In genomic region chr1:64948905-64949833, GRCh38 we compare ENCODE assay signal across 8 cellular contexts. TPM values are rescaled to one million over a fixed set of nuclear protein-coding genes. Genes with fewer than 3 reads are reported as not detected.
A peak's percentile ranks its signal among the peaks of the same experiment; 100 is the strongest.
DNase-seq lines count a peak whose midpoint lies in the region; ATAC-seq and TF ChIP-seq lines count a peak whose summit lies in the region.

No MANE protein-coding gene starts in this region.

- no peak overlapping the region for H3K14ac ChIP-seq in IMR-90 (replicated peaks; ENCODE audit: low read depth, low read length)

- POLR2A ChIA-PET in IMR-90 (lab: Charles Lee; ENCODE audit: unreplicated experiment), result no interaction called here

- H3K4me1 Mint-ChIP-seq in CD4-positive, CD25-positive, alpha-beta regulatory T cell, result peaks cover 62 to 94% (median 70%) of the 10 kb centered on the region in 4 donors

- no peak overlapping the region for H2AK9ac ChIP-seq in IMR-90 (replicated peaks; ENCODE audit: low read depth, low read length, poor library complexity)

- TF ChIP-seq CTCF in IMR-90 (conservative IDR thresholded peaks at IDR 0.05; ENCODE audit: low read depth, low read length), result no peak

- no peak overlapping the region for H4K91ac ChIP-seq in IMR-90 (ENCODE audit: insufficient read depth, low read depth, low read length)

- H3K27me3 ChIP-seq in CD4-positive, CD25-positive, alpha-beta regulatory T cell (ENCODE audit: control insufficient read depth, insufficient read depth, low read length), result no peaks in the 10 kb centered on the region
- H3K27me3 ChIP-seq in IMR-90 (ENCODE audit: control insufficient read depth, insufficient read depth, low read length) (no peaks in the 10 kb centered on the region), mesendoderm (ENCODE audit: insufficient read depth, low read length, poor library complexity) (no peaks in the 10 kb centered on the region)

- H3K27me3 Mint-ChIP-seq in CD4-positive, CD25-positive, alpha-beta regulatory T cell, result no peaks in the 10 kb centered on the region

- H3K79me1 ChIP-seq in IMR-90 (ENCODE audit: low read depth in 1 of 2, low read length in 2 of 2), result peaks cover 23 to 67% of the 10 kb centered on the region in 2 experiments
- peaks cover 5% of the 10 kb centered on the region for H3K79me1 ChIP-seq in mesendoderm (ENCODE audit: low read length)

- H3K4me1 ChIP-seq in CD4-positive, CD25-positive, alpha-beta regulatory T cell (ENCODE audit: control insufficient read depth, insufficient read depth, low read length, poor library complexity, severe bottlenecking), result peaks cover 82% of the 10 kb centered on the region
- H3K4me1 ChIP-seq in IMR-90 (ENCODE audit: control insufficient read depth, insufficient read depth, low read length) (peaks cover 2% of the 10 kb centered on the region), mesendoderm (ENCODE audit: control insufficient read depth, low read depth, low read length) (no peaks in the 10 kb centered on the region)

- H4K5ac ChIP-seq in IMR-90 (ENCODE audit: low read depth, low read length), result no peak overlapping the region
- H4K5ac ChIP-seq in mesendoderm (ENCODE audit: low read length), result no peak overlapping the region

- ATAC-seq in CD4-positive, CD25-positive, alpha-beta regulatory T cell (ENCODE audit: low read depth in 2 of 2), result peak; percentile 82 to 84
- ATAC-seq in IMR-90 (ENCODE audit: low read depth) (peak; percentile 35), HG03378 (IDR thresholded peaks at IDR 0.05; ENCODE audit: unreplicated experiment) (no peak), HG02981 (IDR thresholded peaks at IDR 0.05; ENCODE audit: unreplicated experiment) (no peak), HG03108 (IDR thresholded peaks at IDR 0.05; ENCODE audit: unreplicated experiment) (no peak), HG03280 (IDR thresholded peaks at IDR 0.05; ENCODE audit: unreplicated experiment) (no peak)

- in situ Hi-C loops in IMR-90 (cut with MboI; ENCODE audit: low sequenced_read_pairs), result no loop called here

- H2BK5ac ChIP-seq in IMR-90 (ENCODE audit: low read depth, low read length, poor library complexity, severe bottlenecking) (no peak overlapping the region), mesendoderm (ENCODE audit: low read length) (no peak overlapping the region)

- H3K9me3 ChIP-seq in CD4-positive, CD25-positive, alpha-beta regulatory T cell (ENCODE audit: control insufficient read depth in 2 of 2, low read length in 2 of 2), result no peaks in the 10 kb centered on the region
- H3K9me3 ChIP-seq in IMR-90 (ENCODE audit: control insufficient read depth, insufficient read depth, low read length), result no peaks in the 10 kb centered on the region

- H3K4me3 Mint-ChIP-seq in CD4-positive, CD25-positive, alpha-beta regulatory T cell, result peak overlapping the region; percentile 55 to 64 (median 60)

- H3K9me1 ChIP-seq in IMR-90 (ENCODE audit: insufficient read depth, low read length), result peaks cover 12% of the 10 kb centered on the region

- H2BK15ac ChIP-seq in IMR-90 (ENCODE audit: low read depth, low read length), result no peak overlapping the region
- no peak overlapping the region for H2BK15ac ChIP-seq in mesendoderm (replicated peaks; ENCODE audit: low read depth)

- H3K18ac ChIP-seq in IMR-90 (ENCODE audit: low read depth, low read length) (no peak overlapping the region), mesendoderm (ENCODE audit: low read length) (no peak overlapping the region)

- peak overlapping the region; percentile 57 for H3K27ac ChIP-seq in CD4-positive, CD25-positive, alpha-beta regulatory T cell (ENCODE audit: insufficient read depth, low read length, poor library complexity, severe bottlenecking)
- H3K27ac ChIP-seq in IMR-90 (ENCODE audit: insufficient read depth, low read length) (no peak overlapping the region), mesendoderm (ENCODE audit: low read depth, low read length) (no peak overlapping the region)

- H3K36me3 ChIP-seq in CD4-positive, CD25-positive, alpha-beta regulatory T cell (ENCODE audit: control insufficient read depth, insufficient read depth, low read length), result peaks cover 5% of the 10 kb centered on the region
- no peaks in the 10 kb centered on the region for H3K36me3 ChIP-seq in IMR-90 (ENCODE audit: control insufficient read depth, insufficient read depth, low read length)
- H3K36me3 ChIP-seq in mesendoderm (ENCODE audit: control insufficient read depth, insufficient read depth, low read length), result no peaks in the 10 kb centered on the region

- H3K23ac ChIP-seq in IMR-90 (ENCODE audit: low read depth, low read length), result no peak overlapping the region
- H3K23ac ChIP-seq in mesendoderm (ENCODE audit: low read length), result no peak overlapping the region

- no TSS peak for BruUV-seq in IMR-90 (replicated peaks; lab: Mats Ljungman, UMichigan)

- H4K20me1 ChIP-seq in IMR-90 (ENCODE audit: insufficient read depth, low read length), result peaks cover 50% of the 10 kb centered on the region

- peak overlapping the region; percentile 76 for H3K4me3 ChIP-seq in CD4-positive, CD25-positive, alpha-beta regulatory T cell (ENCODE audit: low read depth, low read length)
- H3K4me3 ChIP-seq in IMR-90 (ENCODE audit: insufficient read depth, low read depth, low read length) (no peak overlapping the region), mesendoderm (ENCODE audit: low read length) (no peak overlapping the region)

- H2AK5ac ChIP-seq in IMR-90 (ENCODE audit: low read depth, low read length) (no peak overlapping the region), mesendoderm (ENCODE audit: low read length) (no peak overlapping the region)

- H3K4ac ChIP-seq in IMR-90 (ENCODE audit: low read depth, low read length) (no peak overlapping the region; the same call in 1 of the 2 replicates), mesendoderm (ENCODE audit: low read depth, low read length) (no peak overlapping the region)

- dilution Hi-C loops in IMR-90 (cut with HindIII; ENCODE audit: low sequenced_read_pairs, unreplicated experiment), result no loop called here

- TF ChIP-seq RAD21 in IMR-90 (IDR thresholded peaks at IDR 0.05; ENCODE audit: low read length), result no peak

- H2BK120ac ChIP-seq in IMR-90 (ENCODE audit: low read depth, low read length), result no peak overlapping the region
- H2BK120ac ChIP-seq in mesendoderm (ENCODE audit: low read depth, low read length), result no peak overlapping the region

- intact Hi-C loops in IMR-90 (cut with micrococcal nuclease), result loop anchor here (2.0 kb wide), 1 partner anchor 16 kb away; no protein-coding TSS in a partner anchor

- no peak for TF ChIP-seq POLR2A in IMR-90 (IDR thresholded peaks at IDR 0.05; ENCODE audit: low read depth, low read length)

- H3K4me2 ChIP-seq in IMR-90 (ENCODE audit: low read depth, low read length) (no peak overlapping the region), mesendoderm (ENCODE audit: low read length) (no peak overlapping the region)

- no peaks in the 10 kb centered on the region for H3K9me3 Mint-ChIP-seq in CD4-positive, CD25-positive, alpha-beta regulatory T cell

- peak overlapping the region; percentile 18 to 92 (median 83) for H3K27ac Mint-ChIP-seq in CD4-positive, CD25-positive, alpha-beta regulatory T cell

- CTCF ChIA-PET in IMR-90 (lab: Yijun Ruan, JAX), result no interaction called here

- no peak overlapping the region for H2AFZ ChIP-seq in IMR-90 (replicated peaks; ENCODE audit: low read length, poor library complexity)

- H3K36me3 Mint-ChIP-seq in CD4-positive, CD25-positive, alpha-beta regulatory T cell, result peaks cover 8% of the 10 kb centered on the region

- H2BK20ac ChIP-seq in IMR-90 (ENCODE audit: low read depth, low read length), result no peak overlapping the region

- peak in 2 of 3 donors; percentile 25 to 46 for DNase-seq in CD4-positive, CD25-positive, alpha-beta regulatory T cell
- DNase-seq in IMR-90 (no peak), mesendoderm (peak; percentile 60)
- peak; percentile 58 for DNase-seq in activated naive CD4-positive, alpha-beta T cell treated with anti-CD3 and anti-CD28 coated beads, Interleukin-2, amount 50 U/mL, for 16 hours

- no peaks in the 10 kb centered on the region for H3K79me2 ChIP-seq in mesendoderm (ENCODE audit: control insufficient read depth, insufficient read depth, low read length)

- H4K8ac ChIP-seq in IMR-90 (ENCODE audit: low read depth in 2 of 2, low read length in 2 of 2) (no peak overlapping the region), mesendoderm (ENCODE audit: low read depth, low read length) (peak overlapping the region; percentile 56)

- H3K56ac ChIP-seq in IMR-90 (ENCODE audit: extremely low read depth, insufficient read depth, low read length) (no peak overlapping the region), mesendoderm (ENCODE audit: low read length) (no peak overlapping the region)

- H3K9ac ChIP-seq in IMR-90 (ENCODE audit: low read depth, low read length) (no peak overlapping the region), mesendoderm (ENCODE audit: low read length) (no peak overlapping the region)

- no CpG with 5 or more reads among the region's 3 CpGs for WGBS in IMR-90 (ENCODE audit: extremely low coverage in 2 of 2, insufficient read length in 1 of 2), 2 experiments
- WGBS in mesendoderm (ENCODE audit: extremely low coverage, insufficient coverage, low lambda C conversion rate), result no CpG with 5 or more reads among the region's 3 CpGs

TF ChIP-seq in IMR-90, 13 proteins besides CTCF, POLR2A, EP300 and RAD21:
- TF ChIP-seq RFX5 (IDR thresholded peaks at IDR 0.05; ENCODE audit: low read depth, low read length) (no peak), MAFK (IDR thresholded peaks at IDR 0.05; ENCODE audit: low read depth, low read length) (0 out of 2 replicates have a peak, but pooled peaks have one; percentile 4)
TF ChIP-seq in IMR-90: peak in this region for 1.

RNA-seq across cellular contexts. Expression of gene JAK1, which starts 17.2 kb away (rescaled TPM):
- 333 TPM for total RNA-seq in CD4-positive, CD25-positive, alpha-beta regulatory T cell
- polyA plus RNA-seq in CD4-positive, CD25-positive, alpha-beta regulatory T cell, result 100 to 1,000 TPM; 215 to 231 (median 223) TPM
- total RNA-seq in IMR-90 (2012; rRNA removed), result 101 and 103 TPM in 2 replicates
- 61.6 and 76.9 TPM in 2 replicates for polyA plus RNA-seq in IMR-90 (2012; rRNA removed)
- 27.1 and 56.2 TPM in 2 replicates for polyA plus RNA-seq in IMR-90 (2012; cell fraction: cytosol; rRNA removed)
- 24.6 and 68.2 TPM in 2 replicates for polyA plus RNA-seq in IMR-90 (2012; cell fraction: nucleus; rRNA removed; ENCODE audit: low replicate concordance)
- 9.6 TPM for polyA plus RNA-seq in mesendoderm (2013, experiment 1 of 2)
- polyA plus RNA-seq in mesendoderm (2013, experiment 2 of 2), result 10.0 TPM

Comparison
In these comparisons a context has a peak if more than half of its experiments do, and no peak if none do; other contexts are left out.
1. ATAC-seq: peak in CD4-positive, CD25-positive, alpha-beta regulatory T cell (2 of 2) and IMR-90 (single experiment); none in HG03378 (single experiment), HG02981 (single experiment), HG03108 (single experiment) and HG03280 (single experiment).